In the genomic region with DNA sequence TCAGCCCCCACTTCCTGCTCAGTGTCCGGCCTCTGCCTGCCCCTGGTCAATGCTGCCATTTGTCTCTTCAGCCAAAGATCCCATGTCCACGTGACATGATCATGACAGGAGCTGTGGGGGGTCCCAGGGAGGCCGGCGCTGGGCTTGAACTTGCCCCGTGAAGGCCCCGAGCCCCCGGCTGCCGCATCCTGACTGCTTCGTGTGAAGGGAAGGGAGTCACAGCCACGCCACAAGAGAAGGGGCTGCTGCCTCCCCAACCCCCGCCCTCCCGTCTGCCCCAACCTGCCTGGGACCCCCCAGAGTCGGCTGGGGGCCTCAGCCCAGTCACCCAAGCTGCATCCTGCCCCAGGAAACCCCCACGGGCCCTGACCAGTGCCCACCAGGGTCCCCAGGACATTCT, we compare ENCODE assay signal across 24 cellular contexts. TPM values are rescaled to one million over a fixed set of nuclear protein-coding genes. Genes with fewer than 3 reads are reported as not detected.
"Had no signal": no experiment of that assay in that cellular context is flagged by ENCODE, and none has a peak within 500 bp of the region (broad histone marks: within the 10 kb centered on the region; RNA-seq: fewer than 3 reads in every experiment).

No MANE protein-coding gene starts in this region.

- H3K4me1 ChIP-seq: suprapubic skin, testis, upper lobe of left lung, upper lobe of right lung, uterus had no signal

- H3K4me1 Mint-ChIP-seq: stimulated activated effector memory CD8-positive, alpha-beta T cell treated with anti-CD3 and anti-CD28 coated beads, Interleukin-12 subunit alpha, Interleukin-12 subunit beta, amount 100 ng/mL, for 72 hours; stimulated activated memory B cell treated with anti-CD40 and anti-IgM and Interleukin-4, amounts not matched to agents 10 μg/mL and 1 μg/mL and 100 μg/mL, for 72 hours; stimulated activated naive B cell treated with anti-CD40 and anti-IgM and Interleukin-4, amounts not matched to agents 10 μg/mL and 1 μg/mL and 100 μg/mL, for 72 hours had no signal

- H3K9me3 ChIP-seq: testis, thoracic aorta, thyroid gland, transverse colon, upper lobe of right lung, vagina had no signal

- H3K4me3 ChIP-seq: stomach, suprapubic skin, testis, thoracic aorta, thyroid gland, tibial artery, tibial nerve, transverse colon, upper lobe of left lung, upper lobe of right lung, uterus, vagina had no signal

- DNase-seq: stimulated activated naive B cell treated with anti-CD40 and anti-IgM and Interleukin-4, amounts not matched to agents 10 μg/mL and 1 μg/mL and 100 μg/mL, for 72 hours; tibial artery; upper lobe of right lung; uterus had no signal

- ATAC-seq: stimulated activated memory B cell treated with anti-CD40 and anti-IgM and Interleukin-4, amounts not matched to agents 10 μg/mL and 1 μg/mL and 100 μg/mL, for 72 hours; stimulated activated naive CD8-positive, alpha-beta T cell treated with anti-CD3 and anti-CD28 coated beads, Interleukin-15, Interleukin-2, amounts not matched to agents 100 U/mL and 50 U/mL, for 24 hours had no signal

- H3K27ac ChIP-seq: stomach, suprapubic skin, testis, thoracic aorta, thyroid gland, tibial artery, tibial nerve, transverse colon, upper lobe of left lung, upper lobe of right lung, uterus, vagina had no signal

- H3K27ac Mint-ChIP-seq: stimulated activated effector memory CD8-positive, alpha-beta T cell treated with anti-CD3 and anti-CD28 coated beads, Interleukin-12 subunit alpha, Interleukin-12 subunit beta, amount 100 ng/mL, for 72 hours; stimulated activated memory B cell treated with anti-CD40 and anti-IgM and Interleukin-4, amounts not matched to agents 10 μg/mL and 1 μg/mL and 100 μg/mL, for 72 hours; stimulated activated naive B cell treated with anti-CD40 and anti-IgM and Interleukin-4, amounts not matched to agents 10 μg/mL and 1 μg/mL and 100 μg/mL, for 72 hours; stimulated activated naive CD8-positive, alpha-beta T cell treated with anti-CD3 and anti-CD28 coated beads, Interleukin-15, amount 100 ng/mL, for 72 hours; stimulated activated naive CD8-positive, alpha-beta T cell treated with anti-CD3 and anti-CD28 coated beads, Interleukin-15, Interleukin-2, amounts not matched to agents 100 ng/mL and 50 ng/mL, for 24 hours; type B pancreatic cell had no signal

- H3K4me3 Mint-ChIP-seq: stimulated activated effector memory CD8-positive, alpha-beta T cell treated with anti-CD3 and anti-CD28 coated beads, Interleukin-12 subunit alpha, Interleukin-12 subunit beta, amount 100 ng/mL, for 72 hours; stimulated activated memory B cell treated with anti-CD40 and anti-IgM and Interleukin-4, amounts not matched to agents 10 μg/mL and 1 μg/mL and 100 μg/mL, for 72 hours; stimulated activated naive B cell treated with anti-CD40 and anti-IgM and Interleukin-4, amounts not matched to agents 10 μg/mL and 1 μg/mL and 100 μg/mL, for 72 hours; stimulated activated naive CD8-positive, alpha-beta T cell treated with anti-CD3 and anti-CD28 coated beads, Interleukin-15, amount 100 ng/mL, for 72 hours; stimulated activated naive CD8-positive, alpha-beta T cell treated with anti-CD3 and anti-CD28 coated beads, Interleukin-15, Interleukin-2, amounts not matched to agents 100 ng/mL and 50 ng/mL, for 24 hours; type B pancreatic cell had no signal

- H3K27me3 ChIP-seq: testis, uterus, vagina had no signal

- H3K27me3 Mint-ChIP-seq: type B pancreatic cell had no signal

- H3K36me3 Mint-ChIP-seq: stimulated activated effector memory CD8-positive, alpha-beta T cell treated with anti-CD3 and anti-CD28 coated beads, Interleukin-12 subunit alpha, Interleukin-12 subunit beta, amount 100 ng/mL, for 72 hours; stimulated activated memory B cell treated with anti-CD40 and anti-IgM and Interleukin-4, amounts not matched to agents 10 μg/mL and 1 μg/mL and 100 μg/mL, for 72 hours; type B pancreatic cell had no signal

- H3K36me3 ChIP-seq: stomach, suprapubic skin, thoracic aorta, thyroid gland, tibial artery, tibial nerve, transverse colon, upper lobe of left lung, upper lobe of right lung, uterus, vagina had no signal

RNA-seq across cellular contexts. Expression of a gene that starts 14.3 kb away (rescaled TPM):
- total RNA-seq: stomach, subcutaneous adipose tissue, temporal lobe, thyroid gland, tibial nerve, transverse colon, upper lobe of left lung, upper lobe of right lung, uterus had no signal
- polyA plus RNA-seq: thymus had no signal

RNA-seq across cellular contexts. Expression of a gene that starts 37.8 kb away (rescaled TPM):
- total RNA-seq: stomach, subcutaneous adipose tissue, suprapubic skin, thyroid gland, tibial nerve, transverse colon, upper lobe of right lung, ureter, urinary bladder, uterus, vagina had no signal
- polyA plus RNA-seq: stomach, urinary bladder had no signal
